ENCODE assay signal across 9 cellular contexts in genomic region chr14:80587096-80587724, GRCh38.
DNase-seq lines count a peak whose midpoint lies in the region; ATAC-seq and TF ChIP-seq lines count a peak whose summit lies in the region.
"Had no signal": no experiment of that assay in that cellular context is flagged by ENCODE, and none has a peak within 500 bp of the region (broad histone marks: within the 10 kb centered on the region; RNA-seq: fewer than 3 reads in every experiment).

No MANE protein-coding gene starts in this region.

- no peaks in the 10 kb centered on the region for H3K27me3 Mint-ChIP-seq in glutamatergic neuron (ENCODE audit: unreplicated experiment)
- H3K27me3 Mint-ChIP-seq in type B pancreatic cell, result no peaks in the 10 kb centered on the region

- no peaks in the 10 kb centered on the region for H3K79me2 ChIP-seq in KMS-11 (ENCODE audit: insufficient read depth, low read depth)

- no peaks in the 10 kb centered on the region for H4K20me1 ChIP-seq in KMS-11 (ENCODE audit: insufficient read depth)

- no peaks in the 10 kb centered on the region for H3K27me3 ChIP-seq in KMS-11 (ENCODE audit: insufficient read depth, low read depth)
- H3K27me3 ChIP-seq: SJSA1 had no signal

- H2AFZ ChIP-seq in KMS-11 (ENCODE audit: low read depth), result no peak overlapping the region

- peak; percentile 96 for ATAC-seq in GM21717 (IDR thresholded peaks at IDR 0.05; ENCODE audit: unreplicated experiment)

- H3K27ac Mint-ChIP-seq in glutamatergic neuron (ENCODE audit: unreplicated experiment) (no peak overlapping the region), type B pancreatic cell (no peak overlapping the region)

- peaks cover 22% of the 10 kb centered on the region for H3K4me1 ChIP-seq in KMS-11 (ENCODE audit: low read depth, poor library complexity, severe bottlenecking)

- H3K27ac ChIP-seq in KMS-11, result no peak overlapping the region

- in situ Hi-C loops in ACHN (cut with HindIII; ENCODE audit: low pct_ligation_motif_present, low pct_unique_long_range_greater_than_20kb, low sequenced_read_pairs), result no loop called here

- H3K4me3 Mint-ChIP-seq in glutamatergic neuron (ENCODE audit: unreplicated experiment) (no peak overlapping the region), type B pancreatic cell (no peak overlapping the region)

- H3K4me1 Mint-ChIP-seq in glutamatergic neuron (ENCODE audit: low read depth, unreplicated experiment) (no peaks in the 10 kb centered on the region), type B pancreatic cell (ENCODE audit: unreplicated experiment) (peaks cover 8% of the 10 kb centered on the region)

- no peak overlapping the region for H3K4me2 ChIP-seq in KMS-11

- H3K9me3 Mint-ChIP-seq in glutamatergic neuron (ENCODE audit: unreplicated experiment) (no peaks in the 10 kb centered on the region), type B pancreatic cell (no peaks in the 10 kb centered on the region)

- H3K36me3 Mint-ChIP-seq in glutamatergic neuron (ENCODE audit: unreplicated experiment) (no peaks in the 10 kb centered on the region), type B pancreatic cell (no peaks in the 10 kb centered on the region)

- no peak overlapping the region for H3K9ac ChIP-seq in KMS-11

- H3K4me3 ChIP-seq in KMS-11 (IDR thresholded peaks at IDR 0.05; ENCODE audit: insufficient read depth, low read depth, low read length) (no peak overlapping the region), WI38 (ENCODE audit: low read depth, low read length) (no peak overlapping the region)
- H3K4me3 ChIP-seq: SJSA1 had no signal

- TF ChIP-seq CTCF in KMS-11 (conservative IDR thresholded peaks at IDR 0.05; ENCODE audit: low read depth, low read length) (peak; percentile 42; the same call in 1 of the 2 replicates), WI38 (IDR thresholded peaks at IDR 0.05; ENCODE audit: low read depth, low read length) (peak; percentile 21; the same call in 1 of the 2 replicates), glutamatergic neuron (IDR thresholded peaks at IDR 0.05; ENCODE audit: partially characterized antibody, unreplicated experiment) (peak; percentile 31), type B pancreatic cell (conservative IDR thresholded peaks at IDR 0.05) (peak; percentile 70)

- peak; percentile 38 for DNase-seq in ACHN
- peak; percentile 51 for DNase-seq in EL
- DNase-seq in glutamatergic neuron, result no peak
- DNase-seq in type B pancreatic cell (ENCODE audit: extremely low spot score, unreplicated experiment), result no peak
- DNase-seq in ecto neural progenitor cell (ENCODE audit: low spot score), result no peak

- no peaks in the 10 kb centered on the region for H3K36me3 ChIP-seq in KMS-11 (ENCODE audit: insufficient read depth)

Comparison
In these comparisons a context has a peak if more than half of its experiments do, and no peak if none do; other contexts are left out.
1. DNase-seq: peak in ACHN (single experiment) and EL (single experiment); none in glutamatergic neuron (single experiment), type B pancreatic cell (single experiment) and ecto neural progenitor cell (single experiment).
2. Peak in every context shown above with its lines, with median percentiles within 50 percentile points of each other: CTCF ChIP-seq.